Comparison of ENCODE assay signal across 9 cellular contexts in the genomic region with DNA sequence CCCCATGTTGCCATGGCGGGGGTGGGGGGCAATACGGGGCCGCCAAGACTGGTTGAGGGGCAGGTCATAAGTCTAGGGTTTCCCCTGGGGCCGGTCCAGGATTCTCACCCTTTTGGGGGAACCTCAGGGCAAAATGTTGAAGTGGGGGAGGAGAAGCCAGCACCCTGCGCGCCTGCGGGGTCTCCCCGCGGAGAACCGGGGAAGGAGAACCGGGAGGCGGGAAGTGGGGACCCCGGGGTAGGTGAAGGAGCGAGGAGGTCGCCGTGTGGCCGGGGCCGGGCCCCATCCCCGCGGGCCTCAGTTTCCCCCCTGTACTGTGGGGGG. TPM values are rescaled to one million over a fixed set of nuclear protein-coding genes. Genes with fewer than 3 reads are reported as not detected.
DNase-seq lines count a peak whose midpoint lies in the region; ATAC-seq and TF ChIP-seq lines count a peak whose summit lies in the region.
"Had no signal": no experiment of that assay in that cellular context is flagged by ENCODE, and none has a peak within 500 bp of the region (broad histone marks: within the 10 kb centered on the region; RNA-seq: fewer than 3 reads in every experiment).

No MANE protein-coding gene starts in this region.

- BruUV-seq in A673 (replicated peaks; lab: Mats Ljungman, UMichigan), result no TSS peak

- POLR2A ChIA-PET in A673 (lab: Charles Lee; ENCODE audit: low non-redundant PET), result no interaction called here

- peaks cover 0 to 7% of the 10 kb centered on the region in 2 donors for H3K4me1 Mint-ChIP-seq in immature natural killer cell

- no peaks in the 10 kb centered on the region for H4K20me1 ChIP-seq in OCI-LY3 (ENCODE audit: insufficient read depth, low read length)

- no peaks in the 10 kb centered on the region for H3K79me2 ChIP-seq in OCI-LY3 (ENCODE audit: low read length)

- peak overlapping the region; percentile 30; the same call in 1 of the 2 replicates for H3K9ac ChIP-seq in OCI-LY3 (ENCODE audit: low read length)

- H3K27me3 Mint-ChIP-seq in immature natural killer cell (ENCODE audit: low read depth in 3 of 3), result peaks cover 6 to 24% (median 8%) of the 10 kb centered on the region in 3 donors

- peak overlapping the region; percentile 39 for H3K4me3 ChIP-seq in A673 (ENCODE audit: low read depth, low read length, poor library complexity, severe bottlenecking)
- peak overlapping the region; percentile 73 for H3K4me3 ChIP-seq in OCI-LY3 (ENCODE audit: low read length)
- H3K4me3 ChIP-seq in neuron (ENCODE audit: low read length), result peak overlapping the region; percentile 38

- intact Hi-C loops in A673 (cut with micrococcal nuclease; ENCODE audit: unreplicated experiment), result no loop called here

- H2AFZ ChIP-seq in OCI-LY3 (ENCODE audit: low read depth, low read length) (peak overlapping the region; percentile 65; the same call in 1 of the 2 replicates), neuron (ENCODE audit: low read depth, low read length) (no peak overlapping the region)

- H3K9me3 Mint-ChIP-seq in immature natural killer cell, result no peaks in the 10 kb centered on the region

- no peak for DNase-seq in A673 (ENCODE audit: low spot score)
- DNase-seq in putamen (ENCODE audit: low spot score), result no peak
- no peak for DNase-seq in immature natural killer cell
- no peak for DNase-seq in activated effector memory CD4-positive, alpha-beta T cell treated with anti-CD3 and anti-CD28 coated beads, Interleukin-2, amount 50 U/mL, for 16 hours
- DNase-seq: T-helper 1 cell had no signal

- H3K27ac Mint-ChIP-seq in immature natural killer cell, result no peak overlapping the region

- H3K36me3 Mint-ChIP-seq in immature natural killer cell, result peaks cover 0 to 4% (median 0%) of the 10 kb centered on the region in 3 donors

- H3K27ac ChIP-seq in A673 (ENCODE audit: low read depth, low read length, poor library complexity, severe bottlenecking) (no peak overlapping the region), OCI-LY3 (ENCODE audit: low read length) (no peak overlapping the region)

- peaks cover 12% of the 10 kb centered on the region for H3K4me1 ChIP-seq in A673 (ENCODE audit: insufficient read depth, low read length, poor library complexity, severe bottlenecking)
- peaks cover 30% of the 10 kb centered on the region for H3K4me1 ChIP-seq in OCI-LY3 (ENCODE audit: low read length)
- H3K4me1 ChIP-seq in neuron (ENCODE audit: insufficient read depth, low read length), result peaks cover 20% of the 10 kb centered on the region

- TF ChIP-seq CTCF in A673 (conservative IDR thresholded peaks at IDR 0.05; ENCODE audit: low read depth, low read length) (no peak), OCI-LY3 (IDR thresholded peaks at IDR 0.05; ENCODE audit: low read depth, low read length) (no peak)

- H3K36me3 ChIP-seq in A673 (ENCODE audit: insufficient read depth, low read length, poor library complexity, severe bottlenecking) (no peaks in the 10 kb centered on the region), OCI-LY3 (replicated peaks; ENCODE audit: low read depth, low read length) (no peaks in the 10 kb centered on the region), neuron (ENCODE audit: insufficient read depth, low read length) (no peaks in the 10 kb centered on the region)

- no peaks in the 10 kb centered on the region for H3K9me3 ChIP-seq in A673 (ENCODE audit: low read depth, low read length, poor library complexity, severe bottlenecking)
- H3K9me3 ChIP-seq in OCI-LY3 (ENCODE audit: insufficient read depth, low read length), result no peaks in the 10 kb centered on the region
- no peaks in the 10 kb centered on the region for H3K9me3 ChIP-seq in neuron (ENCODE audit: low read length)

- H3K4me3 Mint-ChIP-seq in immature natural killer cell, result peak overlapping the region in 2 of 5 donors; percentile 14 to 53

- ATAC-seq in esophagus mucosa, result peak; percentile 5
- ATAC-seq in GM21360 (IDR thresholded peaks at IDR 0.05; ENCODE audit: unreplicated experiment), result no peak

- H3K27me3 ChIP-seq in A673 (replicated peaks; ENCODE audit: insufficient read depth, low read depth, low read length, poor library complexity), result peaks cover 11% of the 10 kb centered on the region
- peaks cover 5% of the 10 kb centered on the region; the same call in 1 of the 2 replicates for H3K27me3 ChIP-seq in OCI-LY3 (ENCODE audit: low read depth, low read length)
- no peaks in the 10 kb centered on the region for H3K27me3 ChIP-seq in neuron (ENCODE audit: insufficient read depth, low read length)

- peak overlapping the region; percentile 73 for H3K4me2 ChIP-seq in OCI-LY3 (ENCODE audit: low read length)

- CTCF ChIA-PET in A673 (lab: Charles Lee), result no interaction called here

RNA-seq across cellular contexts. Expression of a gene that starts 0.3 kb away (rescaled TPM):
- total RNA-seq in A673 (2021) (3.3 and 5.1 TPM in 2 replicates), esophagus mucosa (28.3 TPM)
- polyA plus RNA-seq in immature natural killer cell, result under 1 TPM in 2 of 3 donors, not detected in 1; 0.17 to 0.20 TPM
